In genomic region chrX:15723887-15724517, GRCh38 we compare ENCODE assay signal across 19 cellular contexts. TPM values are rescaled to one million over a fixed set of nuclear protein-coding genes. Genes with fewer than 3 reads are reported as not detected.
DNase-seq lines count a peak whose midpoint lies in the region; ATAC-seq, FAIRE-seq and TF ChIP-seq lines count a peak whose summit lies in the region.
"Had no signal": no experiment of that assay in that cellular context is flagged by ENCODE, and none has a peak within 500 bp of the region (broad histone marks: within the 10 kb centered on the region; RNA-seq: fewer than 3 reads in every experiment).

No MANE protein-coding gene starts in this region.

- H3K4me2 ChIP-seq in astrocyte (ENCODE audit: low read length) = no peak overlapping the region

- H3K27me3 ChIP-seq in astrocyte (ENCODE audit: insufficient read depth, low read length) = no peaks in the 10 kb centered on the region
- H3K27me3 ChIP-seq: BE2C had no signal

- H3K4me1 ChIP-seq in astrocyte (ENCODE audit: insufficient read depth, low read length) = no peaks in the 10 kb centered on the region
- H3K4me1 ChIP-seq: BE2C, Caco-2 had no signal

- H3K27ac Mint-ChIP-seq in activated CD4-positive, alpha-beta T cell treated with anti-CD3 and anti-CD28 coated beads for 36 hours = no peak overlapping the region
- no peak overlapping the region for H3K27ac Mint-ChIP-seq in stimulated activated naive CD8-positive, alpha-beta T cell treated with anti-CD3 and anti-CD28 coated beads, Interleukin-15, amount 100 ng/mL, for 72 hours
- no peak overlapping the region for H3K27ac Mint-ChIP-seq in astrocyte (ENCODE audit: unreplicated experiment)
- no peak overlapping the region for H3K27ac Mint-ChIP-seq in HFFc6
- H3K27ac Mint-ChIP-seq: CD4-positive, CD25-positive, alpha-beta regulatory T cell had no signal

- peaks cover under 1% of the 10 kb centered on the region for H3K36me3 Mint-ChIP-seq in activated CD4-positive, alpha-beta T cell treated with anti-CD3 and anti-CD28 coated beads for 36 hours (ENCODE audit: low read depth)
- no peaks in the 10 kb centered on the region for H3K36me3 Mint-ChIP-seq in astrocyte (ENCODE audit: low read depth, unreplicated experiment)
- no peaks in the 10 kb centered on the region for H3K36me3 Mint-ChIP-seq in HFFc6 (ENCODE audit: low read depth)

- POLR2A ChIA-PET in activated CD4-positive, alpha-beta T cell treated with anti-CD3 and anti-CD28 coated beads for 36 hours (lab: Charles Lee) = no interaction called here

- H3K4me3 ChIP-seq in astrocyte (ENCODE audit: insufficient read depth, low read depth, low read length) = no peak overlapping the region

- FAIRE-seq in astrocyte (lab: Jason Lieb, UNC) = peak; percentile 83
- FAIRE-seq: G401.6 had no signal

- peaks cover 11% of the 10 kb centered on the region for H3K4me1 Mint-ChIP-seq in activated CD4-positive, alpha-beta T cell treated with anti-CD3 and anti-CD28 coated beads for 36 hours
- H3K4me1 Mint-ChIP-seq in stimulated activated naive CD8-positive, alpha-beta T cell treated with anti-CD3 and anti-CD28 coated beads, Interleukin-15, amount 100 ng/mL, for 72 hours = no peaks in the 10 kb centered on the region
- H3K4me1 Mint-ChIP-seq in astrocyte (ENCODE audit: low read depth, unreplicated experiment) (peaks cover 2% of the 10 kb centered on the region), HFFc6 (ENCODE audit: low read depth) (peaks cover 13% of the 10 kb centered on the region; the same call in 1 of the 2 replicates)

- no peak overlapping the region for H3K27ac ChIP-seq in astrocyte (ENCODE audit: low read depth, low read length)

- H3K79me2 ChIP-seq in astrocyte (ENCODE audit: insufficient read depth, low read length) = no peaks in the 10 kb centered on the region

- no peak for DNase-seq in activated CD4-positive, alpha-beta T cell treated with anti-CD3 and anti-CD28 coated beads for 36 hours
- no peak for DNase-seq in activated CD4-positive, alpha-beta T cell treated with anti-CD3 and anti-CD28 coated beads, Interleukin-2, amount 50 U/mL, for 4 hours
- no peak for DNase-seq in stimulated activated naive CD8-positive, alpha-beta T cell treated with anti-CD3 and anti-CD28 coated beads, Interleukin-15, Interleukin-2, amounts not matched to agents 100 U/mL and 50 U/mL, for 24 hours
- no peak for DNase-seq in stimulated activated naive CD8-positive, alpha-beta T cell treated with anti-CD3 and anti-CD28 coated beads, Interleukin-15, amount 100 ng/mL, for 72 hours
- DNase-seq in astrocyte (ENCODE audit: low read depth) = no peak
- no peak for DNase-seq in NCI-H2227 (lab: John Stamatoyannopoulos, UW; ENCODE audit: unreplicated experiment)
- DNase-seq in HFFc6 = no peak
- DNase-seq: BE2C; Caco-2; CD4-positive, CD25-positive, alpha-beta regulatory T cell; GOT3; NCI-H1105; NCI-H2081; NCI-H510A; NCI-H774; SHP77 had no signal

- H2AFZ ChIP-seq in astrocyte (ENCODE audit: low read depth, low read length) = no peak overlapping the region

- no peak overlapping the region for H3K4me3 Mint-ChIP-seq in activated CD4-positive, alpha-beta T cell treated with anti-CD3 and anti-CD28 coated beads for 36 hours
- no peak overlapping the region for H3K4me3 Mint-ChIP-seq in stimulated activated naive CD8-positive, alpha-beta T cell treated with anti-CD3 and anti-CD28 coated beads, Interleukin-15, amount 100 ng/mL, for 72 hours
- H3K4me3 Mint-ChIP-seq in astrocyte (ENCODE audit: unreplicated experiment) = no peak overlapping the region
- no peak overlapping the region for H3K4me3 Mint-ChIP-seq in HFFc6
- H3K4me3 Mint-ChIP-seq: CD4-positive, CD25-positive, alpha-beta regulatory T cell had no signal

- no peaks in the 10 kb centered on the region for H3K9me3 Mint-ChIP-seq in activated CD4-positive, alpha-beta T cell treated with anti-CD3 and anti-CD28 coated beads for 36 hours (ENCODE audit: low read depth)
- H3K9me3 Mint-ChIP-seq in stimulated activated naive CD8-positive, alpha-beta T cell treated with anti-CD3 and anti-CD28 coated beads, Interleukin-15, amount 100 ng/mL, for 72 hours = no peaks in the 10 kb centered on the region
- H3K9me3 Mint-ChIP-seq in astrocyte (ENCODE audit: unreplicated experiment) (peaks cover 6% of the 10 kb centered on the region), HFFc6 (no peaks in the 10 kb centered on the region)
- H3K9me3 Mint-ChIP-seq: CD4-positive, CD25-positive, alpha-beta regulatory T cell had no signal

- CTCF ChIA-PET in activated CD4-positive, alpha-beta T cell treated with anti-CD3 and anti-CD28 coated beads for 36 hours (lab: Charles Lee) = no interaction called here

- no peaks in the 10 kb centered on the region for H4K20me1 ChIP-seq in astrocyte (ENCODE audit: insufficient read depth, low read length)

- H3K27me3 Mint-ChIP-seq in activated CD4-positive, alpha-beta T cell treated with anti-CD3 and anti-CD28 coated beads for 36 hours = no peaks in the 10 kb centered on the region
- H3K27me3 Mint-ChIP-seq in stimulated activated naive CD8-positive, alpha-beta T cell treated with anti-CD3 and anti-CD28 coated beads, Interleukin-15, amount 100 ng/mL, for 72 hours = no peaks in the 10 kb centered on the region
- H3K27me3 Mint-ChIP-seq in astrocyte (ENCODE audit: low read depth, unreplicated experiment) (no peaks in the 10 kb centered on the region), HFFc6 (ENCODE audit: insufficient read depth) (no peaks in the 10 kb centered on the region)
- H3K27me3 Mint-ChIP-seq: CD4-positive, CD25-positive, alpha-beta regulatory T cell had no signal

- ATAC-seq in activated CD4-positive, alpha-beta T cell treated with anti-CD3 and anti-CD28 coated beads for 36 hours = peak; percentile 78
- peak; percentile 43 for ATAC-seq in stimulated activated naive CD8-positive, alpha-beta T cell treated with anti-CD3 and anti-CD28 coated beads, Interleukin-15, Interleukin-2, amounts not matched to agents 100 U/mL and 50 U/mL, for 24 hours
- ATAC-seq in stimulated activated naive CD8-positive, alpha-beta T cell treated with anti-CD3 and anti-CD28 coated beads, Interleukin-15, amount 100 ng/mL, for 72 hours = no peak

- H3K9ac ChIP-seq in astrocyte (ENCODE audit: low read length) = no peak overlapping the region

- no peaks in the 10 kb centered on the region for H3K36me3 ChIP-seq in astrocyte (ENCODE audit: insufficient read depth, low read length)
- H3K36me3 ChIP-seq: BE2C had no signal

- TF ChIP-seq CTCF in astrocyte (IDR thresholded peaks at IDR 0.05; ENCODE audit: insufficient read depth, low read depth, low read length) (no peak), HFFc6 (IDR thresholded peaks at IDR 0.05) (no peak)

- H3K9me3 ChIP-seq in astrocyte (ENCODE audit: insufficient read depth, low read depth, low read length) = no peaks in the 10 kb centered on the region
- H3K9me3 ChIP-seq: BE2C, Caco-2 had no signal

- intact Hi-C loops in activated CD4-positive, alpha-beta T cell treated with anti-CD3 and anti-CD28 coated beads for 36 hours (cut with DNase I, micrococcal nuclease) = no loop called here

RNA-seq across cellular contexts. Expression of gene CA5B, which starts 14.1 kb away (rescaled TPM):
- 10 to 100 TPM; 13.3 to 17.7 TPM for total RNA-seq in activated CD4-positive, alpha-beta T cell treated with anti-CD3 and anti-CD28 coated beads for 36 hours
- 6.1 and 6.4 TPM in 2 replicates for total RNA-seq in astrocyte
- total RNA-seq in HFFc6 (2021; fragmentation: NEBNext Ultra II Directional; extraction: Animal tissue kit (Norgen Biotek cat#: 25700)) = 1 to 10 TPM; 5.1 to 9.1 (median 7.1) TPM

RNA-seq across cellular contexts. Expression of gene CLTRN, which starts 59.4 kb away (rescaled TPM):
- under 1 TPM; 0.61 to 0.62 TPM for total RNA-seq in activated CD4-positive, alpha-beta T cell treated with anti-CD3 and anti-CD28 coated beads for 36 hours
- total RNA-seq in astrocyte = 1.0 and 1.2 TPM in 2 replicates
- total RNA-seq in HFFc6 (2021; fragmentation: NEBNext Ultra II Directional; extraction: Animal tissue kit (Norgen Biotek cat#: 25700)) = under 1 TPM in 3 of 6 experiments, not detected in 3; 0.13 to 0.28 (median 0.17) TPM
- total RNA-seq: A172; CD4-positive, CD25-positive, alpha-beta regulatory T cell; OCI-LY7 had no signal
